ENCODE assay signal across 33 cellular contexts in the genomic region with DNA sequence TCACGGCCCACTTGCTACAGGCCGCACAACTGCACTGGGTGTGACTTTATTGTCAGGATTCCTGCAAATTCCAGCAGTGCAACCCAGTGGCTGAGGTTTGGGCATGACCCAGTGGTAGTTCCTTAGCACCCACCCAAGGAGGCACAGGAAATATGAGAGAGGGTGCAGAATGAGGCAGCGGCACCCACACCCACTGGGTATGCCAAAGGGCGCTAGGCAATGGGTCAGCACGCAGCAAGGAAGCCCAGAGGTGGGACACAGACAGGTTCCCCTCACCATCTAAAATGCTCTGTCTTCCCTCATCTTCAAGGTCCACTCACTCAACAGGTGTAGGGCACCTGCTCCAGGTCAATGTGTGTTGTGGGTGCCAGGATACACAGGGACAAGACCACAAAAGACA.
"Had no signal": no experiment of that assay in that cellular context is flagged by ENCODE, and none has a peak within 500 bp of the region (broad histone marks: within the 10 kb centered on the region; RNA-seq: fewer than 3 reads in every experiment).

No MANE protein-coding gene starts in this region.

- H3K27ac ChIP-seq: ascending aorta, cardiac muscle cell, VCaP had no signal

- H3K4me3 ChIP-seq: ascending aorta, cardiac muscle cell had no signal

- H3K9me3 ChIP-seq: ascending aorta had no signal

- ATAC-seq: activated CD8-positive, alpha-beta T cell treated with anti-CD3 and anti-CD28 coated beads for 36 hours; activated naive CD4-positive, alpha-beta T cell treated with anti-CD3 and anti-CD28 coated beads, Interleukin-2, amount 50 U/mL, for 72 hours; activated T-cell treated with anti-CD3 and anti-CD28 coated beads, Interleukin-2, amount 50 U/mL, for 4 hours; activated T-cell treated with anti-CD3 and anti-CD28 coated beads, Interleukin-2, amount 50 U/mL, for 72 hours; activated T-helper 17 cell treated with anti-CD3 and anti-CD28 coated beads, Interleukin-2, amount 50 U/mL, for 72 hours had no signal

- H3K4me1 ChIP-seq: ascending aorta had no signal

- FAIRE-seq: bronchial epithelial cell, TTC549 had no signal

- DNase-seq: activated B cell treated with CpG ODN at 0.5 μM for 24 hours; activated CD4-positive, alpha-beta memory T cell treated with anti-CD3 and anti-CD28 coated beads for 36 hours; activated CD4-positive, alpha-beta T cell treated with anti-CD3 and anti-CD28 coated beads for 4 hours; activated CD4-positive, alpha-beta T cell treated with anti-CD3 and anti-CD28 coated beads, Interleukin-2, amount 10 ng/mL, durations not matched to agents 24 days and 14 days; activated CD4-positive, alpha-beta T cell treated with anti-CD3 and anti-CD28 coated beads, Interleukin-2, amount 50 U/mL, for 1 hour; activated CD4-positive, alpha-beta T cell treated with anti-CD3 and anti-CD28 coated beads, Interleukin-2, amount 50 U/mL, for 4 hours; activated CD4-positive, CD25-positive, alpha-beta regulatory T cell treated with anti-CD3 and anti-CD28 coated beads, Interleukin-2, amount 50 U/mL, for 72 hours; activated CD8-positive, alpha-beta memory T cell treated with anti-CD3 and anti-CD28 coated beads, Interleukin-2, amount 50 U/mL, for 4 hours; activated CD8-positive, alpha-beta T cell treated with anti-CD3 and anti-CD28 coated beads for 36 hours; activated effector memory CD4-positive, alpha-beta T cell treated with anti-CD3 and anti-CD28 coated beads, Interleukin-2, amount 50 U/mL, for 16 hours; activated gamma-delta T cell treated with Interleukin-2 at 50 U/mL for 16 hours; activated naive CD4-positive, alpha-beta T cell; activated naive CD4-positive, alpha-beta T cell treated with anti-CD3 and anti-CD28 coated beads for 36 hours; activated naive CD4-positive, alpha-beta T cell treated with anti-CD3 and anti-CD28 coated beads, Interleukin-2, amount 50 U/mL, for 16 hours; activated naive CD8-positive, alpha-beta T cell treated with anti-CD3 and anti-CD28 coated beads for 36 hours; activated T-cell treated with anti-CD3 and anti-CD28 coated beads for 4 hours; activated T-cell treated with anti-CD3 and anti-CD28 coated beads, Interleukin-2, amount 50 U/mL, for 1 hour; activated T-cell treated with anti-CD3 and anti-CD28 coated beads, Interleukin-2, amount 50 U/mL, for 4 hours; activated T-cell treated with anti-CD3 and anti-CD28 coated beads, Interleukin-2, amount 50 U/mL, for 72 hours; amygdala; anterior cingulate cortex; central memory CD4-positive, alpha-beta T cell; SW 1271; T-helper 1 cell; T-helper 2 cell; T-helper 9 cell had no signal

- H3K27me3 ChIP-seq: ascending aorta had no signal

- H3K36me3 ChIP-seq: ascending aorta, cardiac muscle cell had no signal
